In genomic region chr13:97327521-97328221, GRCh38 we compare ENCODE assay signal across 16 cellular contexts.
DNase-seq lines count a peak whose midpoint lies in the region; FAIRE-seq and TF ChIP-seq lines count a peak whose summit lies in the region.
"Had no signal": no experiment of that assay in that cellular context is flagged by ENCODE, and none has a peak within 500 bp of the region (broad histone marks: within the 10 kb centered on the region; RNA-seq: fewer than 3 reads in every experiment).

No MANE protein-coding gene starts in this region.

- no peaks in the 10 kb centered on the region for H3K27me3 ChIP-seq in osteoblast (ENCODE audit: insufficient read depth, low read length)
- no peaks in the 10 kb centered on the region for H3K27me3 ChIP-seq in CD4-positive, alpha-beta memory T cell (ENCODE audit: insufficient read depth, low read length)

- H3K79me2 ChIP-seq in osteoblast (ENCODE audit: insufficient read depth, low read length) = peaks cover 24% of the 10 kb centered on the region

- H3K36me3 Mint-ChIP-seq in CD4-positive, alpha-beta memory T cell = peaks cover 5 to 6% of the 10 kb centered on the region in 2 donors
- H3K36me3 Mint-ChIP-seq: natural killer cell treated with Interleukin-12 subunit alpha and Interleukin-12 subunit beta and Interleukin-15 and Interleukin-18, amount 100 ng/mL, for 72 hours had no signal

- TF ChIP-seq POLR2A in erythroblast (IDR thresholded peaks at IDR 0.05; ENCODE audit: low read length) = peak; percentile 22

- no peak overlapping the region for H3K4me3 ChIP-seq in osteoblast (ENCODE audit: insufficient read depth, low read length)
- no peak overlapping the region for H3K4me3 ChIP-seq in CD4-positive, alpha-beta memory T cell (ENCODE audit: low read length in 2 of 2)

- CTCF ChIA-PET in CD4-positive, alpha-beta memory T cell (lab: Charles Lee; ENCODE audit: partially characterized antibody) = interaction anchor here (1.6 kb wide), 1 partner anchor 218 kb away, joined by 5 read pairs; no protein-coding TSS in a partner anchor

- peaks cover 0 to 1% (median 0%) of the 10 kb centered on the region in 8 donors for H3K9me3 Mint-ChIP-seq in CD4-positive, alpha-beta memory T cell
- H3K9me3 Mint-ChIP-seq: natural killer cell treated with Interleukin-12 subunit alpha and Interleukin-12 subunit beta and Interleukin-15 and Interleukin-18, amount 100 ng/mL, for 72 hours had no signal

- H3K4me3 Mint-ChIP-seq in CD4-positive, alpha-beta memory T cell = no peak overlapping the region
- H3K4me3 Mint-ChIP-seq: natural killer cell treated with Interleukin-12 subunit alpha and Interleukin-12 subunit beta and Interleukin-15 and Interleukin-18, amount 100 ng/mL, for 72 hours had no signal

- no peaks in the 10 kb centered on the region for H3K36me3 ChIP-seq in osteoblast (ENCODE audit: insufficient read depth, low read length)
- H3K36me3 ChIP-seq in CD4-positive, alpha-beta memory T cell (ENCODE audit: insufficient read depth, low read length) = no peaks in the 10 kb centered on the region

- in situ Hi-C loops in Caki2 (cut with HindIII; ENCODE audit: low pct_unique_long_range_greater_than_20kb, low sequenced_read_pairs) = no loop called here

- H3K4me1 Mint-ChIP-seq in CD4-positive, alpha-beta memory T cell = peaks cover 6 to 32% (median 24%) of the 10 kb centered on the region in 4 donors

- H2AFZ ChIP-seq in osteoblast (ENCODE audit: low read length) = no peak overlapping the region

- FAIRE-seq in RCC 7860 (lab: Jason Lieb, UNC) = no peak
- FAIRE-seq: GM18507 had no signal

- DNase-seq in Caki2 (ENCODE audit: low read depth) (peak; percentile 25), RCC 7860 (ENCODE audit: low spot score) (peak; percentile 15), erythroblast (lab: John Stamatoyannopoulos, UW) (peak; percentile 87 to 96), osteoblast (ENCODE audit: insufficient read length, low spot score, missing footprints) (no peak), SIG-M5 (lab: John Stamatoyannopoulos, UW) (no peak), middle frontal gyrus (ENCODE audit: extremely low spot score, low spot score) (no peak), COR-L47 (lab: John Stamatoyannopoulos, UW) (no peak)
- no peak for DNase-seq in CD4-positive, alpha-beta memory T cell
- DNase-seq: activated CD4-positive, alpha-beta T cell treated with anti-CD3 and anti-CD28 coated beads for 48 hours; activated gamma-delta T cell; AML-193; NCI-H2081 treated with DMSO at 0.1 percent for 48 hours; NK-92 treated with Interleukin-12 subunit alpha and Interleukin-12 subunit beta, amount 100 ng/mL, for 24 hours had no signal

- H4K20me1 ChIP-seq in osteoblast (ENCODE audit: insufficient read depth, low read length) = peaks cover 5% of the 10 kb centered on the region

- peak overlapping the region; percentile 47 for H3K27ac ChIP-seq in osteoblast (ENCODE audit: low read depth, low read length)
- H3K27ac ChIP-seq in CD4-positive, alpha-beta memory T cell (ENCODE audit: low read depth, low read length) = no peak overlapping the region
- H3K27ac ChIP-seq: KMS-11 had no signal

- POLR2A ChIA-PET in CD4-positive, alpha-beta memory T cell (lab: Charles Lee; ENCODE audit: partially characterized antibody) = no interaction called here

- H3K4me2 ChIP-seq in osteoblast (ENCODE audit: insufficient read depth, low read length) = peak overlapping the region; percentile 42
- H3K4me2 ChIP-seq: KMS-11 had no signal

- no peak for TF ChIP-seq CTCF in osteoblast (IDR thresholded peaks at IDR 0.05; ENCODE audit: extremely low read depth, low read depth, low read length)

- no peaks in the 10 kb centered on the region for H3K9me3 ChIP-seq in osteoblast (ENCODE audit: low read depth, low read length)
- no peaks in the 10 kb centered on the region for H3K9me3 ChIP-seq in CD4-positive, alpha-beta memory T cell (ENCODE audit: control insufficient read depth in 1 of 2, low read length in 2 of 2)

- H3K27ac Mint-ChIP-seq in CD4-positive, alpha-beta memory T cell = peak overlapping the region in 2 of 7 donors; percentile 13 to 49
- H3K27ac Mint-ChIP-seq: natural killer cell treated with Interleukin-12 subunit alpha and Interleukin-12 subunit beta and Interleukin-15 and Interleukin-18, amount 100 ng/mL, for 72 hours had no signal

- peaks cover 26% of the 10 kb centered on the region for H3K4me1 ChIP-seq in osteoblast (ENCODE audit: insufficient read depth, low read length)
- H3K4me1 ChIP-seq in CD4-positive, alpha-beta memory T cell (ENCODE audit: insufficient read depth, low read length) = no peaks in the 10 kb centered on the region

- intact Hi-C loops in CD4-positive, alpha-beta memory T cell (cut with micrococcal nuclease) = no loop called here

- no peaks in the 10 kb centered on the region for H3K27me3 Mint-ChIP-seq in CD4-positive, alpha-beta memory T cell
- H3K27me3 Mint-ChIP-seq: natural killer cell treated with Interleukin-12 subunit alpha and Interleukin-12 subunit beta and Interleukin-15 and Interleukin-18, amount 100 ng/mL, for 72 hours had no signal

Comparison
In these comparisons a context has a peak if more than half of its experiments do, and no peak if none do; other contexts are left out.
1. DNase-seq: peak in Caki2 (single experiment), RCC 7860 (single experiment) and erythroblast (2 of 2); none in osteoblast (single experiment), SIG-M5 (single experiment), CD4-positive, alpha-beta memory T cell (0 of 5), middle frontal gyrus (single experiment) and COR-L47 (single experiment).